8 cellular contexts compared by ENCODE assay signal in genomic region chr7:129780257-129781127, GRCh38.
DNase-seq lines count a peak whose midpoint lies in the region; ATAC-seq and TF ChIP-seq lines count a peak whose summit lies in the region.

No MANE protein-coding gene starts in this region.

- H3K27me3 Mint-ChIP-seq in CD4-positive, alpha-beta memory T cell: peaks cover 39 to 42% of the 10 kb centered on the region in 2 donors
- H3K27me3 Mint-ChIP-seq in nephron progenitor cell (ENCODE audit: low read depth, poor library complexity): peaks cover 89% of the 10 kb centered on the region

- H2AFZ ChIP-seq in HCT116 (ENCODE audit: low read depth, low read length, poor library complexity, severe bottlenecking): no peak overlapping the region

- CTCF ChIA-PET in CD4-positive, alpha-beta memory T cell (lab: Charles Lee; ENCODE audit: partially characterized antibody): no interaction called here
- CTCF ChIA-PET in HCT116 (lab: Charles Lee): interaction anchor here (1.4 kb wide), 1 partner anchor 45 kb away, joined by 5 read pairs; no protein-coding TSS in a partner anchor

- H3K9me3 Mint-ChIP-seq in CD4-positive, alpha-beta memory T cell: peaks cover 0 to 4% (median 0%) of the 10 kb centered on the region in 8 donors
- peaks cover 3% of the 10 kb centered on the region for H3K9me3 Mint-ChIP-seq in nephron progenitor cell

- POLR2A ChIA-PET in CD4-positive, alpha-beta memory T cell (lab: Charles Lee; ENCODE audit: partially characterized antibody): no interaction called here
- POLR2A ChIA-PET in HCT116 (lab: Charles Lee): interaction anchor here (1.0 to 1.1 kb wide), 2 partner anchors 10 to 39 kb away, joined by 3 to 5 read pairs; no protein-coding TSS in a partner anchor

- no peak overlapping the region for H3K27ac ChIP-seq in CD4-positive, alpha-beta memory T cell (ENCODE audit: low read depth, low read length)
- peak overlapping the region; percentile 94 for H3K27ac ChIP-seq in HCT116 (ENCODE audit: low read depth, low read length)
- no peak overlapping the region for H3K27ac ChIP-seq in ectodermal cell (ENCODE audit: insufficient read depth, low read depth, low read length, poor library complexity, severe bottlenecking)

- peak overlapping the region in 1 of 7 donors; percentile 62 for H3K27ac Mint-ChIP-seq in CD4-positive, alpha-beta memory T cell
- no peak overlapping the region for H3K27ac Mint-ChIP-seq in nephron progenitor cell

- peaks cover 21 to 37% (median 33%) of the 10 kb centered on the region in 4 donors for H3K4me1 Mint-ChIP-seq in CD4-positive, alpha-beta memory T cell
- H3K4me1 Mint-ChIP-seq in nephron progenitor cell: peaks cover 34% of the 10 kb centered on the region

- no peaks in the 10 kb centered on the region for H3K36me3 ChIP-seq in CD4-positive, alpha-beta memory T cell (ENCODE audit: insufficient read depth, low read length)
- H3K36me3 ChIP-seq in HCT116 (ENCODE audit: control insufficient read depth in 1 of 2, insufficient read depth in 2 of 2, low read length in 2 of 2) (no peaks in the 10 kb centered on the region), ectodermal cell (ENCODE audit: control insufficient read depth, insufficient read depth, low read length) (no peaks in the 10 kb centered on the region)

- no peaks in the 10 kb centered on the region for H4K20me1 ChIP-seq in HCT116 (ENCODE audit: insufficient read depth)

- WGBS in ectodermal cell, 2 experiments: 0% methylated on average over 71 to 72 of the region's 72 CpGs

- H3K4me2 ChIP-seq in HCT116 (ENCODE audit: low read length): peak overlapping the region; percentile 82

- H3K79me2 ChIP-seq in HCT116 (ENCODE audit: insufficient read depth, low read length): peaks cover 31% of the 10 kb centered on the region

- no peak for TF ChIP-seq RAD21 in HCT116 (IDR thresholded peaks at IDR 0.05; ENCODE audit: low read depth)

- no peaks in the 10 kb centered on the region for H3K9me3 ChIP-seq in CD4-positive, alpha-beta memory T cell (ENCODE audit: control insufficient read depth in 1 of 2, low read length in 2 of 2)
- H3K9me3 ChIP-seq in HCT116 (ENCODE audit: control insufficient read depth in 1 of 2, insufficient read depth in 1 of 2, low read depth in 1 of 2, low read length in 2 of 2) (no peaks in the 10 kb centered on the region), ectodermal cell (ENCODE audit: control insufficient read depth, low read length) (no peaks in the 10 kb centered on the region)

- BruUV-seq in HCT116 (replicated peaks; lab: Mats Ljungman, UMichigan): no TSS peak

- H3K4me3 ChIP-seq in CD4-positive, alpha-beta memory T cell (ENCODE audit: low read length in 2 of 2): peak overlapping the region in 1 of 2 donors; percentile 51
- peak overlapping the region; percentile 84 to 87 for H3K4me3 ChIP-seq in HCT116 (replicated peaks in 1 of 2; ENCODE audit: low read depth in 1 of 2, low read length in 2 of 2)
- peak overlapping the region; percentile 27 for H3K4me3 ChIP-seq in ectodermal cell (ENCODE audit: insufficient read depth, low read depth, low read length)

- peaks cover 56% of the 10 kb centered on the region for H3K4me1 ChIP-seq in CD4-positive, alpha-beta memory T cell (ENCODE audit: insufficient read depth, low read length)
- H3K4me1 ChIP-seq in HCT116 (ENCODE audit: control insufficient read depth in 1 of 2, insufficient read depth in 2 of 2, low read length in 2 of 2): peaks cover 20 to 29% of the 10 kb centered on the region in 2 experiments
- H3K4me1 ChIP-seq in ectodermal cell (ENCODE audit: control insufficient read depth, insufficient read depth, low read length): peaks cover 41% of the 10 kb centered on the region

- ATAC-seq in HCT116 (peak; percentile 79), GM21381 (IDR thresholded peaks at IDR 0.05; ENCODE audit: unreplicated experiment) (no peak)
- ATAC-seq in stimulated activated naive CD8-positive, alpha-beta T cell treated with anti-CD3 and anti-CD28 coated beads, Interleukin-15, Interleukin-2, amounts not matched to agents 100 U/mL and 50 U/mL, for 24 hours: peak; percentile 78

- H3K4me3 Mint-ChIP-seq in CD4-positive, alpha-beta memory T cell: peak overlapping the region; percentile 75 to 87 (median 84)
- H3K4me3 Mint-ChIP-seq in nephron progenitor cell: peak overlapping the region; percentile 71

- DNase-seq in CD4-positive, alpha-beta memory T cell: peak in 4 of 5 donors; percentile 49 to 84 (median 51)
- DNase-seq in HCT116 (ENCODE audit: low read depth, low spot score): peak; percentile 75
- DNase-seq in NCI-H2196 (lab: John Stamatoyannopoulos, UW; ENCODE audit: unreplicated experiment): peak; percentile 89
- DNase-seq in activated CD4-positive, alpha-beta T cell treated with anti-CD3 and anti-CD28 coated beads for 4 hours: peak; percentile 76
- DNase-seq in nephron progenitor cell: peak; percentile 78
- DNase-seq in stimulated activated naive CD8-positive, alpha-beta T cell treated with anti-CD3 and anti-CD28 coated beads, Interleukin-15, Interleukin-2, amounts not matched to agents 100 U/mL and 50 U/mL, for 24 hours: peak; percentile 85

- intact Hi-C loops in CD4-positive, alpha-beta memory T cell (cut with micrococcal nuclease): no loop called here
- intact Hi-C loops in HCT116 (cut with micrococcal nuclease): loop anchor here (2.0 kb wide), 1 partner anchor 44 kb away; no protein-coding TSS in a partner anchor

- TF ChIP-seq CTCF in HCT116 (IDR thresholded peaks at IDR 0.05 in 2 of 3, conservative IDR thresholded peaks at IDR 0.05 in 1 of 3; ENCODE audit: borderline replicate concordance in 1 of 3, insufficient read depth in 1 of 3, low read depth in 2 of 3, low read length in 2 of 3) (no peak), nephron progenitor cell (IDR thresholded peaks at IDR 0.05) (no peak)

- no peak for TF ChIP-seq POLR2A in HCT116 (IDR thresholded peaks at IDR 0.05; ENCODE audit: borderline replicate concordance, extremely low read depth, insufficient read depth, insufficient read length)

- peaks cover 49% of the 10 kb centered on the region for H3K27me3 ChIP-seq in CD4-positive, alpha-beta memory T cell (ENCODE audit: insufficient read depth, low read length)
- H3K27me3 ChIP-seq in HCT116 (ENCODE audit: insufficient read depth, low read length): no peaks in the 10 kb centered on the region
- H3K27me3 ChIP-seq in ectodermal cell (ENCODE audit: control insufficient read depth, insufficient read depth, low read length, poor library complexity, severe bottlenecking): peaks cover 100% of the 10 kb centered on the region

- H3K9ac ChIP-seq in HCT116 (ENCODE audit: low read length): peak overlapping the region; percentile 76

- no peaks in the 10 kb centered on the region for H3K9me2 ChIP-seq in HCT116 (ENCODE audit: insufficient read depth)

- RAD21 ChIA-PET in HCT116 (lab: Charles Lee; ENCODE audit: low non-redundant PET in 1 of 2, low total read pairs in 2 of 2, uncharacterized antibody in 2 of 2, unreplicated experiment in 2 of 2): no interaction called here

- H3K36me3 Mint-ChIP-seq in CD4-positive, alpha-beta memory T cell: no peaks in the 10 kb centered on the region
- H3K36me3 Mint-ChIP-seq in nephron progenitor cell (ENCODE audit: low read depth): no peaks in the 10 kb centered on the region

TF ChIP-seq in HCT116, 20 proteins besides CTCF, POLR2A, EP300 and RAD21 (continues in another document):
- no peak for TF ChIP-seq REST (IDR thresholded peaks at IDR 0.05; ENCODE audit: low read depth)
- no peak for TF ChIP-seq ZBTB33 (IDR thresholded peaks at IDR 0.05; ENCODE audit: extremely low read depth, insufficient replicate concordance, low read length)
- no peak for TF ChIP-seq ZFX (IDR thresholded peaks at IDR 0.05)
- TF ChIP-seq EZH2phosphoT487 (IDR thresholded peaks at IDR 0.05; ENCODE audit: borderline replicate concordance): no peak
- TF ChIP-seq POLR2AphosphoS5 (IDR thresholded peaks at IDR 0.05; ENCODE audit: low read depth, low read length): no peak; the same call in 1 of the 2 replicates
- no peak for TF ChIP-seq CEBPB (IDR thresholded peaks at IDR 0.05; ENCODE audit: low read depth)
- no peak for TF ChIP-seq FOSL1 (IDR thresholded peaks at IDR 0.05; ENCODE audit: low read depth)
- no peak for TF ChIP-seq JUND (IDR thresholded peaks at IDR 0.05)
